1 cellular context compared by ENCODE assay signal in genomic region chr17:16381496-16381820, GRCh38.
TF ChIP-seq lines count a peak whose summit lies in the region.

No MANE protein-coding gene starts in this region.

TF ChIP-seq in HepG2, 621 proteins besides CTCF, POLR2A, EP300 and RAD21 (continued from another document):
- no peak for TF ChIP-seq ZBTB40 (IDR thresholded peaks at IDR 0.05)
- TF ChIP-seq ZBTB40 (CRISPR knock-in tag; IDR thresholded peaks at IDR 0.05), result no peak
